Comparison of ENCODE assay signal across 19 cellular contexts in the genomic region with DNA sequence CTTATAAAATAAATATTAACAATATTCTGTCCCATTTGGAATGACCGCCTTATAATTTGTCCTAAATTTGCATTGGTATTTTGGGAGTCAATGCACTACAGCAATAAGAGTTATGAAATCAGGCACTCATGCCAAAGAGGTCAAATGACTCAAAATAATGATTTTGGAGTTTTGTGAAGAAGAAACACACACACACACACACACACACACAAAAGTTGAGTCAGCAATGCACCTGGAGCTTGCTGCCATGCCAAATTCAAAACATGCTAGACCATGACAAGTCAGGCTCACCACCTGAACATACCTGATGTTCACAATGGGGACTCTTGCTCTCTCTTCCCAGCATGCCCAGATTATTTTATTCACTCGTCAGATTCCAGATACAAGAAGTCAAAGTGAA. TPM values are rescaled to one million over a fixed set of nuclear protein-coding genes. Genes with fewer than 3 reads are reported as not detected.
"Had no signal": no experiment of that assay in that cellular context is flagged by ENCODE, and none has a peak within 500 bp of the region (broad histone marks: within the 10 kb centered on the region; RNA-seq: fewer than 3 reads in every experiment).

No MANE protein-coding gene starts in this region.

- H3K4me1 ChIP-seq: uterus had no signal

- H3K4me3 Mint-ChIP-seq: activated CD4-positive, alpha-beta memory T cell treated with anti-CD3 and anti-CD28 coated beads for 36 hours; activated T-cell treated with anti-CD3 and anti-CD28 coated beads, Interleukin-2, amount 50 U/mL, for 24 hours; dendritic cell treated with granulocyte-macrophage colony-stimulating factor and Interleukin-4, amounts not matched to agents 40 ng/mL and 50 ng/mL, for 4 days; neural crest cell; stimulated activated memory B cell treated with anti-CD40 and anti-IgM and Interleukin-4, amounts not matched to agents 10 μg/mL and 1 μg/mL and 100 μg/mL, for 72 hours; T-helper 1 cell treated with Interleukin-12 subunit alpha and Interleukin-12 subunit beta and Interleukin-4 antibody, amounts not matched to agents 30 μg/mL and 1 μg/mL, for 36 hours had no signal

- ATAC-seq: body of pancreas; stimulated activated memory B cell treated with anti-CD40 and anti-IgM and Interleukin-4, amounts not matched to agents 10 μg/mL and 1 μg/mL and 100 μg/mL, for 72 hours had no signal

- H3K27me3 ChIP-seq: body of pancreas, tibial artery, uterus had no signal

- H3K9me3 Mint-ChIP-seq: activated CD4-positive, alpha-beta memory T cell treated with anti-CD3 and anti-CD28 coated beads for 36 hours; activated T-cell treated with anti-CD3 and anti-CD28 coated beads, Interleukin-2, amount 50 U/mL, for 24 hours; dendritic cell treated with granulocyte-macrophage colony-stimulating factor and Interleukin-4, amounts not matched to agents 40 ng/mL and 50 ng/mL, for 4 days; neural crest cell; stimulated activated memory B cell treated with anti-CD40 and anti-IgM and Interleukin-4, amounts not matched to agents 10 μg/mL and 1 μg/mL and 100 μg/mL, for 72 hours; T-helper 1 cell treated with Interleukin-12 subunit alpha and Interleukin-12 subunit beta and Interleukin-4 antibody, amounts not matched to agents 30 μg/mL and 1 μg/mL, for 36 hours had no signal

- H3K36me3 Mint-ChIP-seq: activated CD4-positive, alpha-beta memory T cell treated with anti-CD3 and anti-CD28 coated beads for 36 hours; stimulated activated memory B cell treated with anti-CD40 and anti-IgM and Interleukin-4, amounts not matched to agents 10 μg/mL and 1 μg/mL and 100 μg/mL, for 72 hours had no signal

- H3K36me3 ChIP-seq: uterus had no signal

- H3K9me3 ChIP-seq: body of pancreas, tibial artery, uterus had no signal

- H3K27me3 Mint-ChIP-seq: dendritic cell treated with granulocyte-macrophage colony-stimulating factor and Interleukin-4, amounts not matched to agents 40 ng/mL and 50 ng/mL, for 4 days had no signal

- H3K27ac Mint-ChIP-seq: activated CD4-positive, alpha-beta memory T cell treated with anti-CD3 and anti-CD28 coated beads for 36 hours; activated T-cell treated with anti-CD3 and anti-CD28 coated beads, Interleukin-2, amount 50 U/mL, for 24 hours; dendritic cell treated with granulocyte-macrophage colony-stimulating factor and Interleukin-4, amounts not matched to agents 40 ng/mL and 50 ng/mL, for 4 days; stimulated activated memory B cell treated with anti-CD40 and anti-IgM and Interleukin-4, amounts not matched to agents 10 μg/mL and 1 μg/mL and 100 μg/mL, for 72 hours; T-helper 1 cell treated with Interleukin-12 subunit alpha and Interleukin-12 subunit beta and Interleukin-4 antibody, amounts not matched to agents 30 μg/mL and 1 μg/mL, for 36 hours had no signal

- DNase-seq: activated CD4-positive, alpha-beta memory T cell treated with anti-CD3 and anti-CD28 coated beads for 36 hours; activated naive CD4-positive, alpha-beta T cell treated with anti-CD3 and anti-CD28 coated beads, Interleukin-2, amount 50 U/mL, for 16 hours; activated T-cell treated with anti-CD3 and anti-CD28 coated beads, Interleukin-2, amount 50 U/mL, for 24 hours; amniotic stem cell; effector memory CD4-positive, alpha-beta T cell; hypothalamus; kidney glomerular epithelial cell; stimulated activated CD4-positive, alpha-beta T cell treated with anti-CD3 and anti-CD28 coated beads, Interleukin-2, amount 100 ng/mL, for 48 hours; tibial artery; uterus; WERI-Rb-1 had no signal

- H3K27ac ChIP-seq: body of pancreas, epithelial cell of prostate, tibial artery, uterus, WERI-Rb-1 had no signal

- H3K4me1 Mint-ChIP-seq: stimulated activated memory B cell treated with anti-CD40 and anti-IgM and Interleukin-4, amounts not matched to agents 10 μg/mL and 1 μg/mL and 100 μg/mL, for 72 hours had no signal

- H3K4me3 ChIP-seq: body of pancreas, lung, tibial artery, uterus had no signal

RNA-seq across cellular contexts. Expression of gene PROM1, which starts 56.7 kb away (rescaled TPM):
- total RNA-seq: activated CD4-positive, alpha-beta memory T cell treated with anti-CD3 and anti-CD28 coated beads for 36 hours; osteocyte had no signal
